ENCODE assay signal across 9 cellular contexts in genomic region chr19:13101590-13102415, GRCh38. TPM values are rescaled to one million over a fixed set of nuclear protein-coding genes. Genes with fewer than 3 reads are reported as not detected.
A peak's percentile ranks its signal among the peaks of the same experiment; 100 is the strongest.
DNase-seq lines count a peak whose midpoint lies in the region; ATAC-seq and TF ChIP-seq lines count a peak whose summit lies in the region.
"Had no signal": no experiment of that assay in that cellular context is flagged by ENCODE, and none has a peak within 500 bp of the region (broad histone marks: within the 10 kb centered on the region; RNA-seq: fewer than 3 reads in every experiment).

No MANE protein-coding gene starts in this region.

- H3K36me3 ChIP-seq in lower lobe of right lung (peaks cover 6% of the 10 kb centered on the region), thymus (ENCODE audit: control insufficient read depth, insufficient read depth) (no peaks in the 10 kb centered on the region)

- ATAC-seq in activated T-cell treated with anti-CD3 and anti-CD28 coated beads, Interleukin-2, amount 50 U/mL, for 4 hours = no peak
- no peak for ATAC-seq in activated naive CD8-positive, alpha-beta T cell treated with anti-CD3 and anti-CD28 coated beads, Interleukin-2, amount 50 U/mL, for 24 hours
- no peak for ATAC-seq in lower lobe of right lung

- H3K27ac Mint-ChIP-seq in activated naive CD8-positive, alpha-beta T cell treated with anti-CD3 and anti-CD28 coated beads, Interleukin-2, amount 50 U/mL, for 24 hours = no peak overlapping the region
- H3K27ac Mint-ChIP-seq in progenitor cell of endocrine pancreas = no peak overlapping the region

- H3K27me3 Mint-ChIP-seq in activated T-cell treated with anti-CD3 and anti-CD28 coated beads, Interleukin-2, amount 50 U/mL, for 4 hours (ENCODE audit: low read depth) = peaks cover 3% of the 10 kb centered on the region
- peaks cover 7% of the 10 kb centered on the region for H3K27me3 Mint-ChIP-seq in activated naive CD8-positive, alpha-beta T cell treated with anti-CD3 and anti-CD28 coated beads, Interleukin-2, amount 50 U/mL, for 24 hours
- H3K27me3 Mint-ChIP-seq in progenitor cell of endocrine pancreas = peaks cover 38% of the 10 kb centered on the region

- 27% methylated on average over 7 of the region's 7 CpGs for WGBS in thymus

- no peak for DNase-seq in activated T-cell treated with anti-CD3 and anti-CD28 coated beads, Interleukin-2, amount 50 U/mL, for 4 hours
- no peak for DNase-seq in activated T-cell treated with anti-CD3 and anti-CD28 coated beads for 4 hours
- DNase-seq in activated naive CD8-positive, alpha-beta T cell treated with anti-CD3 and anti-CD28 coated beads, Interleukin-2, amount 50 U/mL, for 24 hours = no peak
- DNase-seq in lower lobe of right lung = no peak
- no peak for DNase-seq in progenitor cell of endocrine pancreas (ENCODE audit: low spot score, unreplicated experiment)
- DNase-seq in islet precursor cell = no peak
- no peak for DNase-seq in GF-D8 (lab: John Stamatoyannopoulos, UW)
- DNase-seq: NCI-H1105 treated with DMSO at 0.1 percent for 48 hours had no signal

- H3K27ac ChIP-seq in lower lobe of right lung (peak overlapping the region; percentile 96), thymus (ENCODE audit: low read depth) (peak overlapping the region; percentile 20)

- peaks cover 44% of the 10 kb centered on the region for H3K4me1 Mint-ChIP-seq in activated T-cell treated with anti-CD3 and anti-CD28 coated beads, Interleukin-2, amount 50 U/mL, for 4 hours (ENCODE audit: low read depth)
- H3K4me1 Mint-ChIP-seq in activated naive CD8-positive, alpha-beta T cell treated with anti-CD3 and anti-CD28 coated beads, Interleukin-2, amount 50 U/mL, for 24 hours = peaks cover 57% of the 10 kb centered on the region
- H3K4me1 Mint-ChIP-seq in progenitor cell of endocrine pancreas (ENCODE audit: low read depth) = no peaks in the 10 kb centered on the region

- H3K27me3 ChIP-seq in lower lobe of right lung (ENCODE audit: low read depth) (no peaks in the 10 kb centered on the region), thymus (ENCODE audit: control insufficient read depth, insufficient read depth) (peaks cover 18% of the 10 kb centered on the region)

- H3K36me3 Mint-ChIP-seq in activated T-cell treated with anti-CD3 and anti-CD28 coated beads, Interleukin-2, amount 50 U/mL, for 4 hours (ENCODE audit: insufficient read depth) = peaks cover 2% of the 10 kb centered on the region
- H3K36me3 Mint-ChIP-seq in activated naive CD8-positive, alpha-beta T cell treated with anti-CD3 and anti-CD28 coated beads, Interleukin-2, amount 50 U/mL, for 24 hours (ENCODE audit: low read depth) = peaks cover 10% of the 10 kb centered on the region
- H3K36me3 Mint-ChIP-seq in progenitor cell of endocrine pancreas (ENCODE audit: insufficient read depth) = no peaks in the 10 kb centered on the region

- no peaks in the 10 kb centered on the region for H3K9me3 Mint-ChIP-seq in activated T-cell treated with anti-CD3 and anti-CD28 coated beads, Interleukin-2, amount 50 U/mL, for 4 hours
- H3K9me3 Mint-ChIP-seq in activated naive CD8-positive, alpha-beta T cell treated with anti-CD3 and anti-CD28 coated beads, Interleukin-2, amount 50 U/mL, for 24 hours = no peaks in the 10 kb centered on the region
- no peaks in the 10 kb centered on the region for H3K9me3 Mint-ChIP-seq in progenitor cell of endocrine pancreas (ENCODE audit: low read depth)

- no peaks in the 10 kb centered on the region for H3K9me3 ChIP-seq in lower lobe of right lung
- H3K9me3 ChIP-seq in thymus (ENCODE audit: control insufficient read depth) = no peaks in the 10 kb centered on the region

- TF ChIP-seq CTCF in lower lobe of right lung (IDR thresholded peaks at IDR 0.05) = no peak
- TF ChIP-seq CTCF in progenitor cell of endocrine pancreas (IDR thresholded peaks at IDR 0.05; ENCODE audit: unreplicated experiment) = no peak

- intact Hi-C loops in lower lobe of right lung (cut with DNase I) = no loop called here

- H3K4me1 ChIP-seq in lower lobe of right lung = peaks cover 80% of the 10 kb centered on the region
- H3K4me1 ChIP-seq in thymus (ENCODE audit: control insufficient read depth, insufficient read depth, low read length) = peaks cover 33% of the 10 kb centered on the region

- H3K4me3 ChIP-seq in lower lobe of right lung (peak overlapping the region; percentile 63), thymus (ENCODE audit: low read length) (peak overlapping the region; percentile 42)

- H3K4me3 Mint-ChIP-seq in activated T-cell treated with anti-CD3 and anti-CD28 coated beads, Interleukin-2, amount 50 U/mL, for 4 hours = peak overlapping the region; percentile 70
- H3K4me3 Mint-ChIP-seq in activated naive CD8-positive, alpha-beta T cell treated with anti-CD3 and anti-CD28 coated beads, Interleukin-2, amount 50 U/mL, for 24 hours = peak overlapping the region; percentile 74
- H3K4me3 Mint-ChIP-seq in progenitor cell of endocrine pancreas (ENCODE audit: low read depth) = no peak overlapping the region

RNA-seq across cellular contexts. Expression of gene LYL1, which starts 0.9 kb away (rescaled TPM):
- total RNA-seq in activated T-cell treated with anti-CD3 and anti-CD28 coated beads, Interleukin-2, amount 50 U/mL, for 4 hours = 1 to 10 TPM; 1.9 to 3.0 (median 2.9) TPM
- total RNA-seq in lower lobe of right lung (27.2 TPM), progenitor cell of endocrine pancreas (0.47 and 0.50 TPM in 2 replicates)
- polyA plus RNA-seq in thymus = 14.0 TPM

RNA-seq across cellular contexts. Expression of gene TRMT1, which starts 14.7 kb away (rescaled TPM):
- total RNA-seq in activated T-cell treated with anti-CD3 and anti-CD28 coated beads, Interleukin-2, amount 50 U/mL, for 4 hours = 100 to 1,000 TPM; 240 to 248 (median 246) TPM
- total RNA-seq in lower lobe of right lung = 29.3 TPM
- 69.9 TPM for polyA plus RNA-seq in thymus
- total RNA-seq in progenitor cell of endocrine pancreas = 51.5 and 52.4 TPM in 2 replicates

RNA-seq across cellular contexts. Expression of gene NACC1, which starts 16.3 kb away (rescaled TPM):
- 100 to 1,000 TPM; 127 to 137 (median 134) TPM for total RNA-seq in activated T-cell treated with anti-CD3 and anti-CD28 coated beads, Interleukin-2, amount 50 U/mL, for 4 hours
- total RNA-seq in lower lobe of right lung (35.2 TPM), progenitor cell of endocrine pancreas (92.3 and 103 TPM in 2 replicates)
- 17.5 TPM for polyA plus RNA-seq in thymus

RNA-seq across cellular contexts. Expression of gene STX10, which starts 48.4 kb away (rescaled TPM):
- total RNA-seq in activated T-cell treated with anti-CD3 and anti-CD28 coated beads, Interleukin-2, amount 50 U/mL, for 4 hours = 10 to 100 TPM; 64.5 to 66.0 (median 65.4) TPM
- total RNA-seq in lower lobe of right lung (82.7 TPM), progenitor cell of endocrine pancreas (49.2 and 55.9 TPM in 2 replicates)
- 101 TPM for polyA plus RNA-seq in thymus

RNA-seq across cellular contexts. Expression of gene IER2, which starts 48.4 kb away (rescaled TPM):
- total RNA-seq in activated T-cell treated with anti-CD3 and anti-CD28 coated beads, Interleukin-2, amount 50 U/mL, for 4 hours = 100 to 1,000 TPM in 2 of 3 donors, 10 to 100 TPM in 1; 99.4 to 113 (median 110) TPM
- 80.2 TPM for total RNA-seq in lower lobe of right lung
- polyA plus RNA-seq in thymus = 92.7 TPM
- total RNA-seq in progenitor cell of endocrine pancreas = 88.4 and 93.4 TPM in 2 replicates
